ENCODE assay signal across 11 cellular contexts in the genomic region with DNA sequence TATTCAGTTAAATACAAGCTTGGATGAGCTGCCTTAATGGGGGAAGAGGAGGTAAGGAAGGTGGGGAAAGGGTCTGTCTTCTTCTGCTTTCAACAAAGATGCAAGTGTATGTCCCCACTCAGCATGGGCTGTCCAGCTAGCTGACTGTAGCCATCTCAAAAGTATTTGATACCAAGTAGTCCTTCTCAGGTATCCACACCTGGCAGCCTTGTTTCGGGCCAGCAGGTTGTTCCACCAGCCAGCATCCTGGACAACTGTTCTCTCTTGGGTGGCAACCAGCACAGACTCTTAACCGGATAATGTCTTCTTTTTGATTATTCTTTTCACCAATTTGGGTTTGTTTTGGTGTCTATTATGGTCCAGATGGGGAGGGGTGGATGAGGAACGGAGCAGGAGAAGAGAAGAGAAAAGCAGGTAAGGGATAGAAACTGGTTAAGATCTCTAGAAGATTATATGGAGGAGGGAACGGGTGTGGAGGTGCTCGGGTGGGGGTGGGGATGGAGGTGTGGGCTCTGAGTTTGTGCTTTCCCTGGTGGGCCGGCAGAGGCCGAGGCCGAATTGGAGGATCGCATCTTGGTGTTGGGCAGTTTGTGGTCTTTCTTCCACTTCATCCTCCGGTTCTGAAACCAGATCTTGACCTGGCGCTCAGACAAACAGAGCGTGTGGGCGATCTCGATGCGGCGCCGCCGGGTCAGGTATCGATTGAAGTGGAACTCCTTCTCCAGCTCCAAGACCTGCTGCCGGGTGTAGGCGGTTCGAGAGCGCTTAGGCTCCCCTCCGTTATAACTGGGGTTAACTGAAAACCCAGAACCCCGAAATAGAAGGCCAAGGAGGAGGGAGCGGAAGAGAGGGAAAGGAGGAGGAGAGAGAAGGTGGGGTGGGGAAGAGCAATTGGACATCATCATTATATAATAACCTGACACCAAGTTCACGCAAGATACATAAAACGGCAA. TPM values are rescaled to one million over a fixed set of nuclear protein-coding genes. Genes with fewer than 3 reads are reported as not detected.
DNase-seq lines count a peak whose midpoint lies in the region; ATAC-seq, FAIRE-seq and TF ChIP-seq lines count a peak whose summit lies in the region.
"Had no signal": no experiment of that assay in that cellular context is flagged by ENCODE, and none has a peak within 500 bp of the region (broad histone marks: within the 10 kb centered on the region; RNA-seq: fewer than 3 reads in every experiment).

No MANE protein-coding gene starts in this region.

- H3K27ac ChIP-seq in HCT116 (ENCODE audit: low read depth, low read length): no peak overlapping the region
- no peak overlapping the region for H3K27ac ChIP-seq in astrocyte (ENCODE audit: low read depth, low read length)
- H3K27ac ChIP-seq in skin epidermis: no peak overlapping the region

- no peak overlapping the region for H2AFZ ChIP-seq in HCT116 (ENCODE audit: low read depth, low read length, poor library complexity, severe bottlenecking)
- no peak overlapping the region for H2AFZ ChIP-seq in astrocyte (ENCODE audit: low read depth, low read length)

- CTCF ChIA-PET in HCT116 (lab: Charles Lee): no interaction called here
- CTCF ChIA-PET in activated CD8-positive, alpha-beta T cell treated with anti-CD3 and anti-CD28 coated beads, Interleukin-2, amount 10 ng/mL, durations not matched to agents 7 days and 5 days (lab: Charles Lee): no interaction called here

- intact Hi-C loops in HCT116 (cut with micrococcal nuclease): no loop called here

- TF ChIP-seq CTCF in HCT116 (IDR thresholded peaks at IDR 0.05 in 2 of 3, conservative IDR thresholded peaks at IDR 0.05 in 1 of 3; ENCODE audit: borderline replicate concordance in 1 of 3, insufficient read depth in 1 of 3, low read depth in 2 of 3, low read length in 2 of 3) (no peak), astrocyte (IDR thresholded peaks at IDR 0.05; ENCODE audit: insufficient read depth, low read depth, low read length) (no peak)

- no peak for ATAC-seq in HCT116
- ATAC-seq in activated CD8-positive, alpha-beta T cell treated with anti-CD3 and anti-CD28 coated beads, Interleukin-2, amount 10 ng/mL, durations not matched to agents 7 days and 5 days: no peak
- ATAC-seq: activated T-helper 17 cell treated with anti-CD3 and anti-CD28 coated beads, Interleukin-2, amount 50 U/mL, for 72 hours had no signal

- DNase-seq in HCT116 (ENCODE audit: low read depth, low spot score) (no peak), astrocyte (ENCODE audit: low read depth) (no peak), left kidney (ENCODE audit: low read depth, low spot score) (peak; percentile 77), NCI-H1105 (lab: John Stamatoyannopoulos, UW) (no peak), GM19239 (ENCODE audit: insufficient read length, low spot score) (no peak)
- no peak for DNase-seq in activated CD8-positive, alpha-beta T cell treated with anti-CD3 and anti-CD28 coated beads, Interleukin-2, amount 10 ng/mL, durations not matched to agents 7 days and 5 days
- DNase-seq: DND-41 had no signal

- peaks cover 36% of the 10 kb centered on the region for H3K9me3 Mint-ChIP-seq in astrocyte (ENCODE audit: unreplicated experiment)
- no peaks in the 10 kb centered on the region for H3K9me3 Mint-ChIP-seq in activated CD8-positive, alpha-beta T cell treated with anti-CD3 and anti-CD28 coated beads, Interleukin-2, amount 10 ng/mL, durations not matched to agents 7 days and 5 days (ENCODE audit: insufficient read depth)
- H3K9me3 Mint-ChIP-seq: activated T-helper 17 cell treated with anti-CD3 and anti-CD28 coated beads, Interleukin-2, amount 50 U/mL, for 72 hours had no signal

- H3K79me2 ChIP-seq in HCT116 (ENCODE audit: insufficient read depth, low read length) (no peaks in the 10 kb centered on the region), astrocyte (ENCODE audit: insufficient read depth, low read length) (no peaks in the 10 kb centered on the region)

- H3K36me3 ChIP-seq in HCT116 (ENCODE audit: control insufficient read depth in 1 of 2, insufficient read depth in 2 of 2, low read length in 2 of 2): no peaks in the 10 kb centered on the region
- no peaks in the 10 kb centered on the region for H3K36me3 ChIP-seq in astrocyte (ENCODE audit: insufficient read depth, low read length)
- H3K36me3 ChIP-seq: right atrium auricular region had no signal

- BruUV-seq in HCT116 (replicated peaks; lab: Mats Ljungman, UMichigan): no TSS peak

- H3K4me2 ChIP-seq in HCT116 (ENCODE audit: low read length): peak overlapping the region; percentile 91; the same call in 1 of the 2 replicates
- H3K4me2 ChIP-seq in astrocyte (ENCODE audit: low read length): peak overlapping the region; percentile 81

- no peak overlapping the region for H3K27ac Mint-ChIP-seq in astrocyte (ENCODE audit: unreplicated experiment)
- no peak overlapping the region for H3K27ac Mint-ChIP-seq in activated CD8-positive, alpha-beta T cell treated with anti-CD3 and anti-CD28 coated beads, Interleukin-2, amount 10 ng/mL, durations not matched to agents 7 days and 5 days
- H3K27ac Mint-ChIP-seq: activated T-helper 17 cell treated with anti-CD3 and anti-CD28 coated beads, Interleukin-2, amount 50 U/mL, for 72 hours had no signal

- H4K20me1 ChIP-seq in HCT116 (ENCODE audit: insufficient read depth) (no peaks in the 10 kb centered on the region), astrocyte (ENCODE audit: insufficient read depth, low read length) (no peaks in the 10 kb centered on the region)

- RAD21 ChIA-PET in HCT116 (lab: Charles Lee; ENCODE audit: low non-redundant PET in 1 of 2, low total read pairs in 2 of 2, uncharacterized antibody in 2 of 2, unreplicated experiment in 2 of 2): no interaction called here

- no peak for TF ChIP-seq RAD21 in HCT116 (IDR thresholded peaks at IDR 0.05; ENCODE audit: low read depth)

- H3K9ac ChIP-seq in HCT116 (ENCODE audit: low read length): no peak overlapping the region
- H3K9ac ChIP-seq in astrocyte (ENCODE audit: low read length): peak overlapping the region; percentile 48

- no peak for TF ChIP-seq POLR2A in HCT116 (IDR thresholded peaks at IDR 0.05; ENCODE audit: borderline replicate concordance, extremely low read depth, insufficient read depth, insufficient read length)

- H3K9me3 ChIP-seq in HCT116 (ENCODE audit: control insufficient read depth in 1 of 2, insufficient read depth in 1 of 2, low read depth in 1 of 2, low read length in 2 of 2) (no peaks in the 10 kb centered on the region), astrocyte (ENCODE audit: insufficient read depth, low read depth, low read length) (no peaks in the 10 kb centered on the region)
- H3K9me3 ChIP-seq: right atrium auricular region had no signal

- H3K9me2 ChIP-seq in HCT116 (ENCODE audit: insufficient read depth): no peaks in the 10 kb centered on the region

- H3K4me1 ChIP-seq in HCT116 (ENCODE audit: control insufficient read depth in 1 of 2, insufficient read depth in 2 of 2, low read length in 2 of 2) (peaks cover 23 to 75% of the 10 kb centered on the region in 2 experiments), astrocyte (ENCODE audit: insufficient read depth, low read length) (no peaks in the 10 kb centered on the region)

- no peak overlapping the region for H3K4me3 ChIP-seq in HCT116 (replicated peaks in 1 of 2; ENCODE audit: low read depth in 1 of 2, low read length in 2 of 2)
- peak overlapping the region; percentile 25 for H3K4me3 ChIP-seq in astrocyte (ENCODE audit: insufficient read depth, low read depth, low read length)
- H3K4me3 ChIP-seq in skin epidermis: peak overlapping the region in 4 of 7 experiments; percentile 61 to 72 (median 70)

- no peak overlapping the region for H3K4me3 Mint-ChIP-seq in astrocyte (ENCODE audit: unreplicated experiment)
- no peak overlapping the region for H3K4me3 Mint-ChIP-seq in activated CD8-positive, alpha-beta T cell treated with anti-CD3 and anti-CD28 coated beads, Interleukin-2, amount 10 ng/mL, durations not matched to agents 7 days and 5 days
- H3K4me3 Mint-ChIP-seq: activated T-helper 17 cell treated with anti-CD3 and anti-CD28 coated beads, Interleukin-2, amount 50 U/mL, for 72 hours had no signal

- H3K4me1 Mint-ChIP-seq in astrocyte (ENCODE audit: low read depth, unreplicated experiment): peaks cover 2% of the 10 kb centered on the region
- peaks cover 4% of the 10 kb centered on the region for H3K4me1 Mint-ChIP-seq in activated CD8-positive, alpha-beta T cell treated with anti-CD3 and anti-CD28 coated beads, Interleukin-2, amount 10 ng/mL, durations not matched to agents 7 days and 5 days (ENCODE audit: low read depth)

- no peaks in the 10 kb centered on the region for H3K36me3 Mint-ChIP-seq in astrocyte (ENCODE audit: low read depth, unreplicated experiment)
- no peaks in the 10 kb centered on the region for H3K36me3 Mint-ChIP-seq in activated CD8-positive, alpha-beta T cell treated with anti-CD3 and anti-CD28 coated beads, Interleukin-2, amount 10 ng/mL, durations not matched to agents 7 days and 5 days (ENCODE audit: low read depth)

- POLR2A ChIA-PET in HCT116 (lab: Charles Lee): interaction anchor here (1.0 to 1.1 kb wide), 2 partner anchors 9 to 14 kb away, joined by 3 to 4 read pairs; no protein-coding TSS in a partner anchor
- POLR2A ChIA-PET in activated CD8-positive, alpha-beta T cell treated with anti-CD3 and anti-CD28 coated beads, Interleukin-2, amount 10 ng/mL, durations not matched to agents 7 days and 5 days (lab: Charles Lee): no interaction called here

- no peak for FAIRE-seq in astrocyte (lab: Jason Lieb, UNC)
- no peak for FAIRE-seq in GM19239 (lab: Jason Lieb, UNC)
- FAIRE-seq: GM18507 had no signal

- peaks cover 27% of the 10 kb centered on the region for H3K27me3 ChIP-seq in HCT116 (ENCODE audit: insufficient read depth, low read length)
- H3K27me3 ChIP-seq in astrocyte (ENCODE audit: insufficient read depth, low read length): peaks cover 74% of the 10 kb centered on the region

- H3K27me3 Mint-ChIP-seq in astrocyte (ENCODE audit: low read depth, unreplicated experiment): peaks cover 88% of the 10 kb centered on the region
- peaks cover 42% of the 10 kb centered on the region for H3K27me3 Mint-ChIP-seq in activated CD8-positive, alpha-beta T cell treated with anti-CD3 and anti-CD28 coated beads, Interleukin-2, amount 10 ng/mL, durations not matched to agents 7 days and 5 days (ENCODE audit: low read depth)

RNA-seq across cellular contexts. Expression of a gene that starts 1.5 kb away (rescaled TPM):
- total RNA-seq in HCT116 (2021; ENCODE audit: unreplicated experiment) (2.0 TPM), astrocyte (not detected in 2 replicates)
- 1.5 and 1.8 TPM in 2 replicates for polyA plus RNA-seq in HCT116 (2012)
- not detected for total RNA-seq in activated CD8-positive, alpha-beta T cell treated with anti-CD3 and anti-CD28 coated beads, Interleukin-2, amount 10 ng/mL, durations not matched to agents 7 days and 5 days

RNA-seq across cellular contexts. Expression of a gene that starts 14.4 kb away (rescaled TPM):
- total RNA-seq in HCT116 (2021; ENCODE audit: unreplicated experiment) (6.7 TPM), astrocyte (not detected in 2 replicates)
- 3.2 and 7.2 TPM in 2 replicates for polyA plus RNA-seq in HCT116 (2012)
- total RNA-seq in activated CD8-positive, alpha-beta T cell treated with anti-CD3 and anti-CD28 coated beads, Interleukin-2, amount 10 ng/mL, durations not matched to agents 7 days and 5 days: not detected
- total RNA-seq: activated T-helper 17 cell treated with anti-CD3 and anti-CD28 coated beads, Interleukin-2, amount 50 U/mL, for 72 hours had no signal

RNA-seq across cellular contexts. Expression of a gene that starts 18.5 kb away (rescaled TPM):
- 12.7 TPM for total RNA-seq in HCT116 (2021; ENCODE audit: unreplicated experiment)
- polyA plus RNA-seq in HCT116 (2012): 3.9 and 4.9 TPM in 2 replicates
- total RNA-seq in astrocyte: not detected in 2 replicates
- not detected for total RNA-seq in activated CD8-positive, alpha-beta T cell treated with anti-CD3 and anti-CD28 coated beads, Interleukin-2, amount 10 ng/mL, durations not matched to agents 7 days and 5 days
- total RNA-seq: activated T-helper 17 cell treated with anti-CD3 and anti-CD28 coated beads, Interleukin-2, amount 50 U/mL, for 72 hours; right atrium auricular region had no signal

RNA-seq across cellular contexts. Expression of a gene that starts 23.3 kb away (rescaled TPM):
- total RNA-seq in HCT116 (2021; ENCODE audit: unreplicated experiment) (9.2 TPM), astrocyte (not detected in 2 replicates)
- polyA plus RNA-seq in HCT116 (2012): 5.6 and 5.7 TPM in 2 replicates
- not detected for total RNA-seq in activated CD8-positive, alpha-beta T cell treated with anti-CD3 and anti-CD28 coated beads, Interleukin-2, amount 10 ng/mL, durations not matched to agents 7 days and 5 days
- total RNA-seq: activated T-helper 17 cell treated with anti-CD3 and anti-CD28 coated beads, Interleukin-2, amount 50 U/mL, for 72 hours had no signal

RNA-seq across cellular contexts. Expression of a gene that starts 26.6 kb away (rescaled TPM):
- total RNA-seq in HCT116 (2021; ENCODE audit: unreplicated experiment) (0.57 TPM), astrocyte (not detected in 2 replicates)
- polyA plus RNA-seq in HCT116 (2012): 0.26 and 0.31 TPM in 2 replicates
- not detected for total RNA-seq in activated CD8-positive, alpha-beta T cell treated with anti-CD3 and anti-CD28 coated beads, Interleukin-2, amount 10 ng/mL, durations not matched to agents 7 days and 5 days
- total RNA-seq: activated T-helper 17 cell treated with anti-CD3 and anti-CD28 coated beads, Interleukin-2, amount 50 U/mL, for 72 hours had no signal

Comparison
In these comparisons a context has a peak if more than half of its experiments do, and no peak if none do; other contexts are left out.
1. H3K4me3 ChIP-seq: peak in astrocyte (single experiment) and skin epidermis (4 of 7); none in HCT116 (0 of 2).
2. RNA of a gene that starts 18.5 kb away (total RNA-seq): 12.7 TPM in HCT116 (single experiment); not detected in astrocyte and not detected in activated CD8-positive, alpha-beta T cell treated with anti-CD3 and anti-CD28 coated beads, Interleukin-2, amount 10 ng/mL, durations not matched to agents 7 days and 5 days; every median in the first group is over 10 times any median in the second.